8 cellular contexts compared by ENCODE assay signal in the genomic region with DNA sequence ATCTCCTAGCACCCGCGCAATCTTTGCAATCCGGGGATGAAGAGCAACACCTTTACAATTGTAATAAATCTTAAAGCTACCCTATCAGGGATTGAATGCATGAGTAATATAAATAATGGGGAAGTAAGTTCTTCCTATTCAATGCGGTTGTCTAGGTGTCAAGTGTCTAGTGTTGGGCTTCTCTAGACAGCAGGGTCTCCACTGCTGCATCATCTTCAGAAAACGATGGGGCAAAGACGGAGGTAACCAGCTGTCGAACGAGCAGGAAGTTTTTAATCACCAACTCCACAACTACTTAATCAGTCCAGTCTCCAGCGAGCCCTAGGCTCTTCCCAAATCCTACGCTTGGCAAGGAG. TPM values are rescaled to one million over a fixed set of nuclear protein-coding genes. Genes with fewer than 3 reads are reported as not detected.
DNase-seq lines count a peak whose midpoint lies in the region; ATAC-seq, FAIRE-seq and TF ChIP-seq lines count a peak whose summit lies in the region.

No MANE protein-coding gene starts in this region.

- in situ Hi-C loops in Panc1 (cut with HindIII; ENCODE audit: low pct_unique_long_range_greater_than_20kb, low sequenced_read_pairs) = no loop called here

- ATAC-seq in HG02759 (IDR thresholded peaks at IDR 0.05; ENCODE audit: unreplicated experiment) = peak; percentile 26
- ATAC-seq in Panc1 = peak; percentile 9
- peak in 3 of 4 donors; percentile 0 to 3 (median 2) for ATAC-seq in pancreas

- POLR2A ChIA-PET in Panc1 (lab: Charles Lee) = interaction anchor here (0.6 kb wide), 2 partner anchors 106 to 150 kb away, joined by 3 to 4 read pairs; no protein-coding TSS in a partner anchor

- H3K4me3 ChIP-seq in Panc1 (ENCODE audit: low read depth in 2 of 2, low read length in 2 of 2) = peak overlapping the region; percentile 96 to 97
- H3K4me3 ChIP-seq in epithelial cell of esophagus (ENCODE audit: low read length) = peak overlapping the region; percentile 84
- H3K4me3 ChIP-seq in pancreas = peak overlapping the region; percentile 60 to 85 (median 76)

- H3K27ac ChIP-seq in Panc1 (ENCODE audit: low read length) (peak overlapping the region; percentile 97), pancreas (peak overlapping the region; percentile 97 to 99 (median 98))

- no peak for FAIRE-seq in pancreas (lab: Jason Lieb, UNC)

- H3K4me1 ChIP-seq in Panc1 (ENCODE audit: control insufficient read depth, insufficient read depth, low read length) (peaks cover 29% of the 10 kb centered on the region), pancreas (peaks cover 15 to 40% (median 32%) of the 10 kb centered on the region in 3 donors)

- intact Hi-C loops in Panc1 (cut with micrococcal nuclease; ENCODE audit: unreplicated experiment) = loop anchor here (2.0 kb wide), 1 partner anchor 138 kb away; no protein-coding TSS in a partner anchor
- intact Hi-C loops in pancreas (cut with DNase I) = no loop called here

- H3K27me3 ChIP-seq in Panc1 (ENCODE audit: control insufficient read depth, insufficient read depth, low read length) (no peaks in the 10 kb centered on the region), pancreas (no peaks in the 10 kb centered on the region)

- 0% methylated on average over 10 of the region's 10 CpGs for WGBS in pancreas, 2 donors

- no peaks in the 10 kb centered on the region for H3K36me3 ChIP-seq in Panc1 (ENCODE audit: control insufficient read depth, insufficient read depth, low read length)
- no peaks in the 10 kb centered on the region for H3K36me3 ChIP-seq in pancreas

- no peaks in the 10 kb centered on the region for H3K9me3 ChIP-seq in Panc1 (ENCODE audit: control insufficient read depth, insufficient read depth, low read depth, low read length)
- H3K9me3 ChIP-seq in pancreas = no peaks in the 10 kb centered on the region

- CTCF ChIA-PET in Panc1 (lab: Charles Lee) = no interaction called here

- DNase-seq in NCI-H748 treated with DMSO at 0.1 percent for 48 hours (lab: John Stamatoyannopoulos, UW) (peak; percentile 36), NCI-H748 (lab: John Stamatoyannopoulos, UW; ENCODE audit: unreplicated experiment) (no peak), Panc1 (ENCODE audit: low read depth, low spot score) (no peak), epithelial cell of esophagus (ENCODE audit: low read depth) (no peak), pancreas (no peak), NCI-H1417 treated with DMSO at 0.1 percent for 48 hours (lab: John Stamatoyannopoulos, UW) (no peak), activated gamma-delta T cell (lab: John Stamatoyannopoulos, UW) (no peak)

- TF ChIP-seq CTCF in Panc1 (IDR thresholded peaks at IDR 0.05) = no peak
- TF ChIP-seq CTCF in epithelial cell of esophagus (IDR thresholded peaks at IDR 0.05; ENCODE audit: insufficient read depth, low read depth, low read length, missing control alignments) = no peak
- TF ChIP-seq CTCF in pancreas (IDR thresholded peaks at IDR 0.05) = no peak

- no TSS peak for BruUV-seq in Panc1 (replicated peaks; lab: Mats Ljungman, UMichigan)

RNA-seq across cellular contexts. Expression of gene STAM2, which starts 0.6 kb away (rescaled TPM):
- total RNA-seq in Panc1 (2021; ENCODE audit: unreplicated experiment) = 29.1 TPM
- 9.8 TPM for polyA plus RNA-seq in Panc1 (2012; ENCODE audit: insufficient read length)
- total RNA-seq in pancreas = 10 to 100 TPM; 14.1 to 20.8 (median 17.0) TPM
- polyA plus RNA-seq in pancreas = 10 to 100 TPM in 1 of 2 donors, 1 to 10 TPM in 1; 5.9 to 11.0 TPM
